8 cellular contexts compared by ENCODE assay signal in genomic region chr17:1484586-1485310, GRCh38. TPM values are rescaled to one million over a fixed set of nuclear protein-coding genes. Genes with fewer than 3 reads are reported as not detected.
DNase-seq lines count a peak whose midpoint lies in the region; ATAC-seq and TF ChIP-seq lines count a peak whose summit lies in the region.

No MANE protein-coding gene starts in this region.

- no peaks in the 10 kb centered on the region for H3K9me3 Mint-ChIP-seq in activated B cell treated with CpG ODN at 0.5 μM for 24 hours
- H3K9me3 Mint-ChIP-seq in endothelial cell (ENCODE audit: unreplicated experiment): no peaks in the 10 kb centered on the region
- no peaks in the 10 kb centered on the region for H3K9me3 Mint-ChIP-seq in naive B cell

- peak; percentile 20 for ATAC-seq in GM21717 (IDR thresholded peaks at IDR 0.05; ENCODE audit: unreplicated experiment)
- ATAC-seq in activated B cell treated with CpG ODN at 0.5 μM for 24 hours (ENCODE audit: low read depth): peak; percentile 70
- peak; percentile 69 for ATAC-seq in naive B cell (ENCODE audit: low read depth in 2 of 2)

- CTCF ChIA-PET in activated B cell treated with CpG ODN at 0.5 μM for 24 hours (lab: Charles Lee): interaction anchor here (0.8 to 1.3 kb wide), 5 partner anchors 22 to 144 kb away, joined by 3 to 7 read pairs (median 3); partner anchors contain the start of genes CRK, INPP5K and SLC43A2

- H3K27me3 Mint-ChIP-seq in activated B cell treated with CpG ODN at 0.5 μM for 24 hours (no peaks in the 10 kb centered on the region), endothelial cell (ENCODE audit: unreplicated experiment) (peaks cover 36% of the 10 kb centered on the region), naive B cell (no peaks in the 10 kb centered on the region)

- H3K4me3 ChIP-seq in NB4 (ENCODE audit: low read depth, low read length): no peak overlapping the region

- intact Hi-C loops in activated B cell treated with CpG ODN at 0.5 μM for 24 hours (cut with micrococcal nuclease): loop anchor here (1.0 kb wide), 3 partner anchors 10 to 84 kb away; partner anchors contain the start of gene YWHAE

- peak; percentile 84 for DNase-seq in ELF-1 (ENCODE audit: low read depth, low spot score)
- peak; percentile 65 for DNase-seq in NB4 (ENCODE audit: low read depth)
- DNase-seq in activated B cell treated with CpG ODN at 0.5 μM for 24 hours: peak; percentile 82
- DNase-seq in endothelial cell (ENCODE audit: low spot score): peak; percentile 41
- DNase-seq in naive B cell: peak; percentile 95
- no peak for DNase-seq in nucleus accumbens (lab: John Stamatoyannopoulos, UW)
- no peak for DNase-seq in kidney glomerular epithelial cell (lab: John Stamatoyannopoulos, UW)

- POLR2A ChIA-PET in activated B cell treated with CpG ODN at 0.5 μM for 24 hours (lab: Charles Lee): interaction anchor here (0.5 to 1.7 kb wide), 23 partner anchors 8 to 164 kb away, joined by 3 to 34 read pairs (median 4); partner anchors contain the start of genes CRK, INPP5K, MYO1C and SLC43A2

- peak overlapping the region; percentile 96 for H3K27ac Mint-ChIP-seq in activated B cell treated with CpG ODN at 0.5 μM for 24 hours
- H3K27ac Mint-ChIP-seq in endothelial cell (ENCODE audit: unreplicated experiment): peak overlapping the region; percentile 72
- peak overlapping the region; percentile 96 to 100 (median 99) for H3K27ac Mint-ChIP-seq in naive B cell

- TF ChIP-seq CTCF in NB4 (IDR thresholded peaks at IDR 0.05; ENCODE audit: low read depth, low read length) (no peak), activated B cell treated with CpG ODN at 0.5 μM for 24 hours (IDR thresholded peaks at IDR 0.05) (no peak), endothelial cell (IDR thresholded peaks at IDR 0.05; ENCODE audit: unreplicated experiment) (peak; percentile 17)

- no peak for TF ChIP-seq POLR2A in NB4 (IDR thresholded peaks at IDR 0.05; ENCODE audit: extremely low read depth, insufficient read length)

- H3K36me3 Mint-ChIP-seq in activated B cell treated with CpG ODN at 0.5 μM for 24 hours (ENCODE audit: low read depth) (peaks cover 46% of the 10 kb centered on the region), endothelial cell (ENCODE audit: low read depth, unreplicated experiment) (peaks cover 23% of the 10 kb centered on the region), naive B cell (peaks cover 0 to 17% of the 10 kb centered on the region in 2 donors)

- H3K4me1 Mint-ChIP-seq in activated B cell treated with CpG ODN at 0.5 μM for 24 hours (peaks cover 40% of the 10 kb centered on the region), endothelial cell (ENCODE audit: unreplicated experiment) (peaks cover 8% of the 10 kb centered on the region), naive B cell (peaks cover 34 to 44% (median 40%) of the 10 kb centered on the region in 3 donors)

- H3K4me3 Mint-ChIP-seq in activated B cell treated with CpG ODN at 0.5 μM for 24 hours: peak overlapping the region; percentile 94
- peak overlapping the region; percentile 89 for H3K4me3 Mint-ChIP-seq in endothelial cell (ENCODE audit: unreplicated experiment)
- peak overlapping the region; percentile 88 to 98 (median 95) for H3K4me3 Mint-ChIP-seq in naive B cell

RNA-seq across cellular contexts. Expression of gene MYO1C, which starts 7.7 kb away (rescaled TPM):
- total RNA-seq in activated B cell treated with CpG ODN at 0.5 μM for 24 hours (189 and 190 TPM in 2 replicates), endothelial cell (ENCODE audit: unreplicated experiment) (117 TPM)
- 10 to 100 TPM; 12.0 to 32.5 (median 21.4) TPM for polyA plus RNA-seq in naive B cell (ENCODE audit: low read depth in 6 of 6)

RNA-seq across cellular contexts. Expression of gene CRK, which starts 28.7 kb away (rescaled TPM):
- total RNA-seq in activated B cell treated with CpG ODN at 0.5 μM for 24 hours: 22.5 and 29.1 TPM in 2 replicates
- total RNA-seq in endothelial cell (ENCODE audit: unreplicated experiment): 119 TPM
- 10 to 100 TPM; 28.1 to 34.6 (median 32.3) TPM for polyA plus RNA-seq in naive B cell (ENCODE audit: low read depth in 6 of 6)

RNA-seq across cellular contexts. Expression of gene INPP5K, which starts 31.7 kb away (rescaled TPM):
- total RNA-seq in activated B cell treated with CpG ODN at 0.5 μM for 24 hours (46.0 and 50.0 TPM in 2 replicates), endothelial cell (ENCODE audit: unreplicated experiment) (40.9 TPM)
- polyA plus RNA-seq in naive B cell (ENCODE audit: low read depth in 6 of 6): 100 to 1,000 TPM in 1 of 6 donors, 10 to 100 TPM in 5; 57.0 to 102 (median 61.1) TPM

Comparison
In these comparisons a context has a peak if more than half of its experiments do, and no peak if none do; other contexts are left out.
1. DNase-seq: peak in ELF-1 (single experiment), NB4 (single experiment), activated B cell treated with CpG ODN at 0.5 μM for 24 hours (single experiment), endothelial cell (single experiment) and naive B cell (single experiment); none in nucleus accumbens (0 of 56) and kidney glomerular epithelial cell (single experiment).
2. ATAC-seq: peak in every context shown above with its lines; median percentile 70 in activated B cell treated with CpG ODN at 0.5 μM for 24 hours; 69 in naive B cell; 20 in GM21717.
3. Peak in every context shown above with its lines, with median percentiles within 50 percentile points of each other: H3K27ac Mint-ChIP-seq and H3K4me3 Mint-ChIP-seq.